1 cellular context compared by ENCODE assay signal in the genomic region with DNA sequence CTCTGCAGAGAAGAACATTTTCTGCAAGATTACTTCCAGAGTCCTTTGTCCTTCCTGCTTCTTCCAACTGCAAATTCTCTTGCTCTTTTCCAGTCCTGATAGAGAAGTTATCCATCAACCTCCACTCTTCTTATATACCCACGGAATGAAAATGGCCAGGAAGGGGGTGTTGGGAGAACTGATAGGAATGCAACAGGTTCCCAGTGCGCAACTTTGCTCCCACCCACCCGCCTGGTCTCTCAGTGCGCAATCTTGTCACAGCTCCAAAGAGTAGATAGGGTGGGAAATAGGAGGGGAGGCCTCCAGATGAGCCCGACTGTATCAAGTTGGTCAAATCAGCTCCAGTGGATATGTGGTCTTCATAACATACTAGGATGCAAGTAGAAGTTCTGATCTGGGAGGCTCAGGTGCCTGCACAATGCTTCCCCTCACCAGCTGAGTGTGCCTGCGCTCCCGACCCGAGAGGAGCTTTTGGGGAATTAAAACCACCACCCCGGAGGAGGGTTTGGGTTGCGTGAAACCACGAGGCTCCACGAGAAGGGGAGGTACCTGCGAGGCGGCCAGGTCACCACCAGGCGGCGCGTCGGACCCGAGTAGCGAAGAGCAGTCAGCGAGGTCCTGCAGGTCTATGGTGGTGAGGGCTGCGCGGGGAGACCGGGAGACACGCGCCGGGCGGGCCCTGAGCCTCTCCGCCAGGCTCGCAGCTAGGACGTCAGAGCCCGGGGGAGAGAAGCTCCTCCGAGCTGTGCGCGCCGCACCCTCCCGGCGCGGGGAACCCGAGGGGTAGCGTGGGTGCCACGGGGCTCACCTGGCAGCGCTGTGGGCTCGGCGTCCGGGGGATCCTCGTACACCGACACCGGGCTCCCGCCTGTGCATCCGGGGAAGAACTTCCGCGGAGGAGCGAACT.
TF ChIP-seq lines count a peak whose summit lies in the region.

No MANE protein-coding gene starts in this region.

TF ChIP-seq in endothelial cell of umbilical vein, 7 proteins besides CTCF, POLR2A, EP300 and RAD21:
- TF ChIP-seq, protein P1, sequence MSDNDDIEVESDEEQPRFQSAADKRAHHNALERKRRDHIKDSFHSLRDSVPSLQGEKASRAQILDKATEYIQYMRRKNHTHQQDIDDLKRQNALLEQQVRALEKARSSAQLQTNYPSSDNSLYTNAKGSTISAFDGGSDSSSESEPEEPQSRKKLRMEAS (IDR thresholded peaks at IDR 0.05; ENCODE audit: insufficient read depth, insufficient read length): no peak
- TF ChIP-seq GATA2 (IDR thresholded peaks at IDR 0.05; ENCODE audit: insufficient read depth, insufficient read length, low read depth, low read length): no peak
TF ChIP-seq in endothelial cell of umbilical vein: peak in this region for 0.
